ENCODE assay signal across 11 cellular contexts in genomic region chr2:133063792-133064191, GRCh38.
A peak's percentile ranks its signal among the peaks of the same experiment; 100 is the strongest.
DNase-seq lines count a peak whose midpoint lies in the region; ATAC-seq, FAIRE-seq and TF ChIP-seq lines count a peak whose summit lies in the region.
"Had no signal": no experiment of that assay in that cellular context is flagged by ENCODE, and none has a peak within 500 bp of the region (broad histone marks: within the 10 kb centered on the region; RNA-seq: fewer than 3 reads in every experiment).

No MANE protein-coding gene starts in this region.

- no peaks in the 10 kb centered on the region for H3K9me3 ChIP-seq in GM12878 (replicated peaks; ENCODE audit: control insufficient read depth, insufficient read depth, low read length)
- H3K9me3 ChIP-seq: tibial artery had no signal

- RAD21 ChIA-PET in GM12878 (lab: Charles Lee; ENCODE audit: unreplicated experiment): interaction anchor here (0.7 to 1.3 kb wide), 2 partner anchors 84 to 796 kb away, joined by 3 read pairs; no protein-coding TSS in a partner anchor

- TF ChIP-seq CTCF in GM12878 (IDR thresholded peaks at IDR 0.05 in 2 of 3, conservative IDR thresholded peaks at IDR 0.05 in 1 of 3; ENCODE audit: control insufficient read depth in 2 of 3, extremely low read depth in 1 of 3, insufficient read depth in 1 of 3, low read depth in 3 of 3, low read length in 3 of 3): no peak
- TF ChIP-seq CTCF in coronary artery (IDR thresholded peaks at IDR 0.05): no peak

- BruUV-seq in GM12878 (replicated peaks; lab: Mats Ljungman, UMichigan): no TSS peak

- no peaks in the 10 kb centered on the region for H3K36me3 ChIP-seq in GM12878 (ENCODE audit: control insufficient read depth in 2 of 2, insufficient read depth in 2 of 2, low read length in 1 of 2)
- H3K36me3 ChIP-seq: tibial artery had no signal

- H3K4me1 ChIP-seq in GM12878 (ENCODE audit: control insufficient read depth, insufficient read depth, low read length): no peaks in the 10 kb centered on the region
- H3K4me1 ChIP-seq: tibial artery had no signal

- in situ Hi-C loops in KBM-7 (cut with MboI; ENCODE audit: low pct_unique_long_range_greater_than_20kb, low sequenced_read_pairs): no loop called here
- in situ Hi-C loops in GM12878 (cut with MboI): no loop called here

- H3K79me2 ChIP-seq in GM12878 (ENCODE audit: control insufficient read depth, insufficient read depth, low read length): no peaks in the 10 kb centered on the region

- no peak for TF ChIP-seq POLR2A in GM12878 (IDR thresholded peaks at IDR 0.05; ENCODE audit: low read depth, low read length)

- ATAC-seq in GM12878 (no peak), HG03565 (IDR thresholded peaks at IDR 0.05; ENCODE audit: unreplicated experiment) (no peak), GM21717 (IDR thresholded peaks at IDR 0.05; ENCODE audit: unreplicated experiment) (no peak)

- peak; percentile 64 for DNase-seq in EH (ENCODE audit: low read depth)
- peak; percentile 2 for DNase-seq in KBM-7
- DNase-seq in GM12878 (ENCODE audit: low read depth, low spot score): no peak
- peak; percentile 27 for DNase-seq in kidney tubule cell (ENCODE audit: low spot score)
- no peak for DNase-seq in activated CD8-positive, alpha-beta memory T cell treated with anti-CD3 and anti-CD28 coated beads, Interleukin-2, amount 50 U/mL, for 4 hours
- DNase-seq in coronary artery (ENCODE audit: low spot score): no peak
- DNase-seq: cortex of kidney, DMS153, tibial artery had no signal

- no peak overlapping the region for H3K27ac ChIP-seq in GM12878 (ENCODE audit: control insufficient read depth, insufficient read depth)
- H3K27ac ChIP-seq in coronary artery: no peak overlapping the region
- H3K27ac ChIP-seq: tibial artery had no signal

- no peak overlapping the region for H2AFZ ChIP-seq in GM12878 (ENCODE audit: control insufficient read depth, low read depth, low read length)

- SMC1A ChIA-PET in GM12878 (lab: Charles Lee; ENCODE audit: uncharacterized antibody, unreplicated experiment): interaction anchor here (1.2 to 1.4 kb wide), 2 partner anchors 10 to 12 kb away, joined by 5 to 6 read pairs; no protein-coding TSS in a partner anchor

- FAIRE-seq in GM12878 (lab: Jason Lieb, UNC): peak; percentile 61

- 0% methylated on average over 4 of the region's 4 CpGs for WGBS in GM12878 (ENCODE audit: insufficient coverage, insufficient replicate concordance, low lambda C conversion rate, missing lambda C conversion rate)

- no peak for TF ChIP-seq EP300 in GM12878 (IDR thresholded peaks at IDR 0.05; ENCODE audit: borderline replicate concordance in 1 of 2, control insufficient read depth in 1 of 2, low read depth in 2 of 2, low read length in 2 of 2)

- intact Hi-C loops in GM12878 (cut with micrococcal nuclease; ENCODE audit: unreplicated experiment): no loop called here

- POLR2A ChIA-PET in GM12878 (lab: Charles Lee): no interaction called here

- H3K4me3 ChIP-seq in GM12878 (no peak overlapping the region), coronary artery (no peak overlapping the region)
- H3K4me3 ChIP-seq: tibial artery had no signal

- H3K9ac ChIP-seq in GM12878 (ENCODE audit: control insufficient read depth, insufficient read depth, low read length): no peak overlapping the region

- no peak overlapping the region for H3K4me2 ChIP-seq in GM12878 (ENCODE audit: control insufficient read depth, insufficient read depth)

- no peaks in the 10 kb centered on the region for H4K20me1 ChIP-seq in GM12878 (ENCODE audit: control insufficient read depth, insufficient read depth)

- no peak for TF ChIP-seq RAD21 in GM12878 (IDR thresholded peaks at IDR 0.05; ENCODE audit: insufficient read depth, low read depth, low read length)

- CTCF ChIA-PET in GM12878 (lab: Yijun Ruan, JAX): interaction anchor here (0.9 kb wide), 1 partner anchor 11 kb away, joined by 3 read pairs; no protein-coding TSS in a partner anchor

- H3K27me3 ChIP-seq in GM12878 (replicated peaks in 1 of 2; ENCODE audit: control insufficient read depth in 2 of 2, insufficient read depth in 2 of 2, low read length in 1 of 2): no peaks in the 10 kb centered on the region
- H3K27me3 ChIP-seq: tibial artery had no signal

TF ChIP-seq in GM12878, 131 proteins besides CTCF, POLR2A, EP300 and RAD21:
- no peak for TF ChIP-seq USF2 (IDR thresholded peaks at IDR 0.05; ENCODE audit: borderline replicate concordance, low read depth, low read length)
- peak; percentile 89 for TF ChIP-seq REST (IDR thresholded peaks at IDR 0.05; ENCODE audit: low read depth, low read length)

Comparison
In these comparisons a context has a peak if more than half of its experiments do, and no peak if none do; other contexts are left out.
1. DNase-seq: peak in EH (single experiment), KBM-7 (single experiment) and kidney tubule cell (single experiment); none in GM12878 (single experiment), activated CD8-positive, alpha-beta memory T cell treated with anti-CD3 and anti-CD28 coated beads, Interleukin-2, amount 50 U/mL, for 4 hours (single experiment) and coronary artery (single experiment).